Comparison of ENCODE assay signal across 12 cellular contexts in the genomic region with DNA sequence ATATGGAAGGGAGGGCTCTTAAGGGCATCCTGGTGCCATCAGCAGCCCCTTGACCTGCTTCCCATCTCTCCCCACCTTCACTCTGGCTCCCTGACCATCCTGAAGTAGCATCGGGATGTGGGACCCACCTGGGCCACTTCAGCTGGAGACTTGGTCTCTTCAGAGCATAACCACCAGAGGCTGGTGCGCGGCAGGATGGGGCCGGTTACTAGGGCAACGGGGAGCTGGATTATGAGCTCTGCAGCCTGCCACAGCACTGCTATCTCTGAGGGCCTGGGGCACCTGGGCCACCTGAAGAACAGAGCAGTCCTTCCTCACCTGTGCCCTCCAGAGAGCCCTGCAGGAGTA.
A peak's percentile ranks its signal among the peaks of the same experiment; 100 is the strongest.
DNase-seq lines count a peak whose midpoint lies in the region; ATAC-seq and TF ChIP-seq lines count a peak whose summit lies in the region.
"Had no signal": no experiment of that assay in that cellular context is flagged by ENCODE, and none has a peak within 500 bp of the region (broad histone marks: within the 10 kb centered on the region; RNA-seq: fewer than 3 reads in every experiment).

No MANE protein-coding gene starts in this region.

- H3K27ac ChIP-seq in Panc1 (ENCODE audit: low read length): peak overlapping the region; percentile 75; the same call in 1 of the 2 replicates
- peak overlapping the region in 3 of 4 donors; percentile 59 to 79 (median 75) for H3K27ac ChIP-seq in gastroesophageal sphincter
- H3K27ac ChIP-seq in substantia nigra (ENCODE audit: low read depth, low read length, poor library complexity, severe bottlenecking): peak overlapping the region; percentile 62

- POLR2A ChIA-PET in Panc1 (lab: Charles Lee): no interaction called here

- DNase-seq in NCI-H1417 (lab: John Stamatoyannopoulos, UW): peak in 2 of 3 experiments; percentile 18 to 23
- DNase-seq in NCI-H1417 treated with DMSO at 0.1 percent for 48 hours (lab: John Stamatoyannopoulos, UW): no peak
- no peak for DNase-seq in Panc1 (ENCODE audit: low read depth, low spot score)
- no peak for DNase-seq in substantia nigra (lab: John Stamatoyannopoulos, UW)
- DNase-seq in T-helper 1 cell: no peak
- DNase-seq in HCEC 1CT: no peak
- no peak for DNase-seq in pons (ENCODE audit: low spot score)
- DNase-seq: colonic mucosa, SHP77 treated with DMSO at 0.1 percent for 48 hours had no signal

- H3K4me3 ChIP-seq in Panc1 (ENCODE audit: low read depth in 2 of 2, low read length in 2 of 2) (no peak overlapping the region), gastroesophageal sphincter (no peak overlapping the region)
- H3K4me3 ChIP-seq: colonic mucosa, GM12878, mucosa of descending colon had no signal

- no peak for TF ChIP-seq EP300 in gastroesophageal sphincter (IDR thresholded peaks at IDR 0.05)

- H3K9me3 ChIP-seq in Panc1 (ENCODE audit: control insufficient read depth, insufficient read depth, low read depth, low read length) (no peaks in the 10 kb centered on the region), gastroesophageal sphincter (no peaks in the 10 kb centered on the region)
- H3K9me3 ChIP-seq: colonic mucosa, mucosa of descending colon had no signal

- H3K27me3 ChIP-seq in Panc1 (ENCODE audit: control insufficient read depth, insufficient read depth, low read length) (no peaks in the 10 kb centered on the region), gastroesophageal sphincter (no peaks in the 10 kb centered on the region)
- H3K27me3 ChIP-seq: colonic mucosa had no signal

- no CpG with 5 or more reads among the region's 5 CpGs for WGBS in gastroesophageal sphincter (ENCODE audit: low coverage in 1 of 2), 2 donors

- H3K36me3 ChIP-seq in Panc1 (ENCODE audit: control insufficient read depth, insufficient read depth, low read length) (peaks cover 3% of the 10 kb centered on the region), gastroesophageal sphincter (peaks cover 0 to 51% of the 10 kb centered on the region in 2 donors)
- H3K36me3 ChIP-seq: colonic mucosa had no signal

- H3K4me1 ChIP-seq in Panc1 (ENCODE audit: control insufficient read depth, insufficient read depth, low read length) (peaks cover 28% of the 10 kb centered on the region), gastroesophageal sphincter (peaks cover 0 to 20% (median 17%) of the 10 kb centered on the region in 3 donors)

- intact Hi-C loops in Panc1 (cut with micrococcal nuclease; ENCODE audit: unreplicated experiment): no loop called here

- ATAC-seq in Panc1: no peak
- ATAC-seq in gastroesophageal sphincter: no peak
- ATAC-seq: GM12878 had no signal

- no peak for TF ChIP-seq POLR2A in gastroesophageal sphincter (IDR thresholded peaks at IDR 0.05)

- in situ Hi-C loops in Panc1 (cut with HindIII; ENCODE audit: low pct_unique_long_range_greater_than_20kb, low sequenced_read_pairs): no loop called here

- no TSS peak for BruUV-seq in Panc1 (replicated peaks; lab: Mats Ljungman, UMichigan)

- CTCF ChIA-PET in Panc1 (lab: Charles Lee): no interaction called here

- no peak for TF ChIP-seq CTCF in Panc1 (IDR thresholded peaks at IDR 0.05)
- TF ChIP-seq CTCF in gastroesophageal sphincter (IDR thresholded peaks at IDR 0.05): no peak

Comparison
In these comparisons a context has a peak if more than half of its experiments do, and no peak if none do; other contexts are left out.
1. DNase-seq: peak in NCI-H1417 (2 of 3); none in NCI-H1417 treated with DMSO at 0.1 percent for 48 hours (single experiment), Panc1 (single experiment), substantia nigra (0 of 49), T-helper 1 cell (0 of 5), HCEC 1CT (single experiment) and pons (single experiment).
2. Peak in every context shown above with its lines, with median percentiles within 50 percentile points of each other: H3K27ac ChIP-seq.